Comparison of ENCODE assay signal across 1 cellular context in the genomic region with DNA sequence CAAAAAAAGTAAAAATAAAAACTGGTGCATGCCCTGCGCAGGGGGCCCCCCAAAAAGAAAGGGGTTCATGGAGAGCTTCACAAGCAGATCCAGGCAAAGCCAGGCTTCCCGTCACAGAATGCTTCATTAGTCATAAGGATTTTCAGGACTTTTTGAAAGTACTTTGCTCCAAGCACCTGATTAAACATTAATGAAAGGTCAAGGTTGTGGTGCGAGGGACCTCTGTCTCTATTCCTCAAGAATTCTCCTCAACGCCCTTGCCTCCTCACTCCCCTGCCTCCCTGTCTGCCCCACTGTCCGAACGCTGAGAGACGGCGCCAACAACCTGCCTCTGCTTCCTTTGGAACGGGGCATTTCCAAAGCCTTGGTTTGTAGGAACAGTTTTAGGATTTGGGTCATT.
TF ChIP-seq lines count a peak whose summit lies in the region.

No MANE protein-coding gene starts in this region.

TF ChIP-seq in HepG2, 621 proteins besides CTCF, POLR2A, EP300 and RAD21 (continued from another document):
- TF ChIP-seq, protein P1, sequence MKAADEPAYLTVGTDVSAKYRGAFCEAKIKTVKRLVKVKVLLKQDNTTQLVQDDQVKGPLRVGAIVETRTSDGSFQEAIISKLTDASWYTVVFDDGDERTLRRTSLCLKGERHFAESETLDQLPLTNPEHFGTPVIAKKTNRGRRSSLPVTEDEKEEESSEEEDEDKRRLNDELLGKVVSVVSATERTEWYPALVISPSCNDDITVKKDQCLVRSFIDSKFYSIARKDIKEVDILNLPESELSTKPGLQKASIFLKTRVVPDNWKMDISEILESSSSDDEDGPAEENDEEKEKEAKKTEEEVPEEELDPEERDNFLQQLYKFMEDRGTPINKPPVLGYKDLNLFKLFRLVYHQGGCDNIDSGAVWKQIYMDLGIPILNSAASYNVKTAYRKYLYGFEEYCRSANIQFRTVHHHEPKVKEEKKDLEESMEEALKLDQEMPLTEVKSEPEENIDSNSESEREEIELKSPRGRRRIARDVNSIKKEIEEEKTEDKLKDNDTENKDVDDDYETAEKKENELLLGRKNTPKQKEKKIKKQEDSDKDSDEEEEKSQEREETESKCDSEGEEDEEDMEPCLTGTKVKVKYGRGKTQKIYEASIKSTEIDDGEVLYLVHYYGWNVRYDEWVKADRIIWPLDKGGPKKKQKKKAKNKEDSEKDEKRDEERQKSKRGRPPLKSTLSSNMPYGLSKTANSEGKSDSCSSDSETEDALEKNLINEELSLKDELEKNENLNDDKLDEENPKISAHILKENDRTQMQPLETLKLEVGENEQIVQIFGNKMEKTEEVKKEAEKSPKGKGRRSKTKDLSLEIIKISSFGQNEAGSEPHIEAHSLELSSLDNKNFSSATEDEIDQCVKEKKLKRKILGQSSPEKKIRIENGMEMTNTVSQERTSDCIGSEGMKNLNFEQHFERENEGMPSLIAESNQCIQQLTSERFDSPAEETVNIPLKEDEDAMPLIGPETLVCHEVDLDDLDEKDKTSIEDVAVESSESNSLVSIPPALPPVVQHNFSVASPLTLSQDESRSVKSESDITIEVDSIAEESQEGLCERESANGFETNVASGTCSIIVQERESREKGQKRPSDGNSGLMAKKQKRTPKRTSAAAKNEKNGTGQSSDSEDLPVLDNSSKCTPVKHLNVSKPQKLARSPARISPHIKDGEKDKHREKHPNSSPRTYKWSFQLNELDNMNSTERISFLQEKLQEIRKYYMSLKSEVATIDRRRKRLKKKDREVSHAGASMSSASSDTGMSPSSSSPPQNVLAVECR (CRISPR knock-in tag; IDR thresholded peaks at IDR 0.05; ENCODE audit: borderline replicate concordance): no peak
- TF ChIP-seq RXRA (CRISPR knock-in tag; IDR thresholded peaks at IDR 0.05): no peak
- no peak for TF ChIP-seq ZNF530 (CRISPR knock-in tag; IDR thresholded peaks at IDR 0.05; ENCODE audit: low read depth)
- TF ChIP-seq, protein P2, sequence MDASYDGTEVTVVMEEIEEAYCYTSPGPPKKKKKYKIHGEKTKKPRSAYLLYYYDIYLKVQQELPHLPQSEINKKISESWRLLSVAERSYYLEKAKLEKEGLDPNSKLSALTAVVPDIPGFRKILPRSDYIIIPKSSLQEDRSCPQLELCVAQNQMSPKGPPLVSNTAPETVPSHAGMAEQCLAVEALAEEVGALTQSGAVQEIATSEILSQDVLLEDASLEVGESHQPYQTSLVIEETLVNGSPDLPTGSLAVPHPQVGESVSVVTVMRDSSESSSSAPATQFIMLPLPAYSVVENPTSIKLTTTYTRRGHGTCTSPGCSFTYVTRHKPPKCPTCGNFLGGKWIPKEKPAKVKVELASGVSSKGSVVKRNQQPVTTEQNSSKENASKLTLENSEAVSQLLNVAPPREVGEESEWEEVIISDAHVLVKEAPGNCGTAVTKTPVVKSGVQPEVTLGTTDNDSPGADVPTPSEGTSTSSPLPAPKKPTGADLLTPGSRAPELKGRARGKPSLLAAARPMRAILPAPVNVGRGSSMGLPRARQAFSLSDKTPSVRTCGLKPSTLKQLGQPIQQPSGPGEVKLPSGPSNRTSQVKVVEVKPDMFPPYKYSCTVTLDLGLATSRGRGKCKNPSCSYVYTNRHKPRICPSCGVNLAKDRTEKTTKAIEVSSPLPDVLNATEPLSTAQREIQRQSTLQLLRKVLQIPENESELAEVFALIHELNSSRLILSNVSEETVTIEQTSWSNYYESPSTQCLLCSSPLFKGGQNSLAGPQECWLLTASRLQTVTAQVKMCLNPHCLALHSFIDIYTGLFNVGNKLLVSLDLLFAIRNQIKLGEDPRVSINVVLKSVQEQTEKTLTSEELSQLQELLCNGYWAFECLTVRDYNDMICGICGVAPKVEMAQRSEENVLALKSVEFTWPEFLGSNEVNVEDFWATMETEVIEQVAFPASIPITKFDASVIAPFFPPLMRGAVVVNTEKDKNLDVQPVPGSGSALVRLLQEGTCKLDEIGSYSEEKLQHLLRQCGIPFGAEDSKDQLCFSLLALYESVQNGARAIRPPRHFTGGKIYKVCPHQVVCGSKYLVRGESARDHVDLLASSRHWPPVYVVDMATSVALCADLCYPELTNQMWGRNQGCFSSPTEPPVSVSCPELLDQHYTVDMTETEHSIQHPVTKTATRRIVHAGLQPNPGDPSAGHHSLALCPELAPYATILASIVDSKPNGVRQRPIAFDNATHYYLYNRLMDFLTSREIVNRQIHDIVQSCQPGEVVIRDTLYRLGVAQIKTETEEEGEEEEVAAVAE (CRISPR knock-in tag; IDR thresholded peaks at IDR 0.05; ENCODE audit: borderline replicate concordance): no peak
- TF ChIP-seq ZNF839 (CRISPR knock-in tag; IDR thresholded peaks at IDR 0.05; ENCODE audit: borderline replicate concordance): no peak
- TF ChIP-seq HNRNPL (IDR thresholded peaks at IDR 0.05; ENCODE audit: low read depth, low read length): no peak
